In the genomic region with DNA sequence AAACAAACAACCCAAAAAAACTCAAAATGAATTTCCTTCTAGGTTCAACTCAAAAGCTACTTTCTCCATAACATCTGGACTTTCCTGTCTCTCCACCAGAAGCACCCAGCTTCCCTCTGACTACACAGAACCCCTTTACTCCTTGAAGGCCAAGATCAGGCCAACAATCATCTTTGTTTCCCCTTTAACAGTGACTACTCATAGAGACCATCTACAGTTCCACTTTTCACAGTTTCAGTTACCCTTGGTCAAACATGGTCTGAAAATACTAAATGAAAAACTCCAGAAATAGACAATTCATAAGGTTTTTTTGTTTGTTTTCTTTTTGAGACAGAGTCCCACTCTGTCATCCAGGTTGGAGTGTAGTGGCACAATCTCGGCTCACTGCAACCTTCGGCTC, we compare ENCODE assay signal across 1 cellular context.
TF ChIP-seq lines count a peak whose summit lies in the region.

No MANE protein-coding gene starts in this region.

TF ChIP-seq in WTC11, 78 proteins besides CTCF, POLR2A, EP300 and RAD21 (continued from another document):
- TF ChIP-seq, protein P1, sequence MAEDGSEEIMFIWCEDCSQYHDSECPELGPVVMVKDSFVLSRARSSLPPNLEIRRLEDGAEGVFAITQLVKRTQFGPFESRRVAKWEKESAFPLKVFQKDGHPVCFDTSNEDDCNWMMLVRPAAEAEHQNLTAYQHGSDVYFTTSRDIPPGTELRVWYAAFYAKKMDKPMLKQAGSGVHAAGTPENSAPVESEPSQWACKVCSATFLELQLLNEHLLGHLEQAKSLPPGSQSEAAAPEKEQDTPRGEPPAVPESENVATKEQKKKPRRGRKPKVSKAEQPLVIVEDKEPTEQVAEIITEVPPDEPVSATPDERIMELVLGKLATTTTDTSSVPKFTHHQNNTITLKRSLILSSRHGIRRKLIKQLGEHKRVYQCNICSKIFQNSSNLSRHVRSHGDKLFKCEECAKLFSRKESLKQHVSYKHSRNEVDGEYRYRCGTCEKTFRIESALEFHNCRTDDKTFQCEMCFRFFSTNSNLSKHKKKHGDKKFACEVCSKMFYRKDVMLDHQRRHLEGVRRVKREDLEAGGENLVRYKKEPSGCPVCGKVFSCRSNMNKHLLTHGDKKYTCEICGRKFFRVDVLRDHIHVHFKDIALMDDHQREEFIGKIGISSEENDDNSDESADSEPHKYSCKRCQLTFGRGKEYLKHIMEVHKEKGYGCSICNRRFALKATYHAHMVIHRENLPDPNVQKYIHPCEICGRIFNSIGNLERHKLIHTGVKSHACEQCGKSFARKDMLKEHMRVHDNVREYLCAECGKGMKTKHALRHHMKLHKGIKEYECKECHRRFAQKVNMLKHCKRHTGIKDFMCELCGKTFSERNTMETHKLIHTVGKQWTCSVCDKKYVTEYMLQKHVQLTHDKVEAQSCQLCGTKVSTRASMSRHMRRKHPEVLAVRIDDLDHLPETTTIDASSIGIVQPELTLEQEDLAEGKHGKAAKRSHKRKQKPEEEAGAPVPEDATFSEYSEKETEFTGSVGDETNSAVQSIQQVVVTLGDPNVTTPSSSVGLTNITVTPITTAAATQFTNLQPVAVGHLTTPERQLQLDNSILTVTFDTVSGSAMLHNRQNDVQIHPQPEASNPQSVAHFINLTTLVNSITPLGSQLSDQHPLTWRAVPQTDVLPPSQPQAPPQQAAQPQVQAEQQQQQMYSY (CRISPR knock-in tag; IDR thresholded peaks at IDR 0.05): no peak
